Comparison of ENCODE assay signal across 16 cellular contexts in genomic region chr9:35540315-35540714, GRCh38. TPM values are rescaled to one million over a fixed set of nuclear protein-coding genes. Genes with fewer than 3 reads are reported as not detected.
DNase-seq lines count a peak whose midpoint lies in the region; ATAC-seq and TF ChIP-seq lines count a peak whose summit lies in the region.
"Had no signal": no experiment of that assay in that cellular context is flagged by ENCODE, and none has a peak within 500 bp of the region (broad histone marks: within the 10 kb centered on the region; RNA-seq: fewer than 3 reads in every experiment).

No MANE protein-coding gene starts in this region.

- H4K20me1 ChIP-seq in fibroblast of lung (ENCODE audit: control insufficient read depth, extremely low read depth, insufficient read depth, low read length) = no peaks in the 10 kb centered on the region
- peaks cover 10% of the 10 kb centered on the region for H4K20me1 ChIP-seq in osteoblast (ENCODE audit: insufficient read depth, low read length)

- TF ChIP-seq EP300 in upper lobe of left lung (IDR thresholded peaks at IDR 0.05) = no peak

- TF ChIP-seq POLR2A in upper lobe of left lung (IDR thresholded peaks at IDR 0.05) = no peak

- CTCF ChIA-PET in activated naive CD4-positive, alpha-beta T cell treated with anti-CD3 and anti-CD28 coated beads, Interleukin-2, amount 10 ng/mL, durations not matched to agents 7 days and 5 days (lab: Charles Lee) = interaction anchor here (0.6 to 1.9 kb wide), 2 partner anchors 12 to 394 kb away, joined by 3 to 4 read pairs; no protein-coding TSS in a partner anchor

- H3K4me1 ChIP-seq in heart right ventricle (peaks cover 11 to 89% (median 58%) of the 10 kb centered on the region in 9 donors), fibroblast of lung (ENCODE audit: control insufficient read depth, extremely low read depth, insufficient read depth, low read length) (peaks cover 21% of the 10 kb centered on the region), osteoblast (ENCODE audit: insufficient read depth, low read length) (peaks cover 37% of the 10 kb centered on the region), upper lobe of left lung (peaks cover 22 to 49% (median 37%) of the 10 kb centered on the region in 4 donors)

- no peak overlapping the region for H3K27ac Mint-ChIP-seq in activated naive CD4-positive, alpha-beta T cell treated with anti-CD3 and anti-CD28 coated beads, Interleukin-2, amount 10 ng/mL, durations not matched to agents 7 days and 5 days
- H3K27ac Mint-ChIP-seq: activated CD4-positive, alpha-beta T cell treated with anti-CD3 and anti-CD28 coated beads, Interleukin-2, amount 10 ng/mL, durations not matched to agents 7 days and 5 days; activated naive CD4-positive, alpha-beta T cell treated with anti-CD3 and anti-CD28 coated beads, Interleukin-2, amount 50 U/mL, for 24 hours had no signal

- H3K79me2 ChIP-seq in fibroblast of lung (ENCODE audit: control insufficient read depth, insufficient read depth, low read length) (peaks cover 62% of the 10 kb centered on the region), osteoblast (ENCODE audit: insufficient read depth, low read length) (peaks cover 97% of the 10 kb centered on the region)

- H3K27me3 ChIP-seq in heart right ventricle (no peaks in the 10 kb centered on the region), fibroblast of lung (ENCODE audit: control insufficient read depth, insufficient read depth, low read length) (no peaks in the 10 kb centered on the region), osteoblast (ENCODE audit: insufficient read depth, low read length) (no peaks in the 10 kb centered on the region), upper lobe of left lung (no peaks in the 10 kb centered on the region)
- H3K27me3 ChIP-seq: neutrophil had no signal

- ATAC-seq in heart right ventricle = no peak
- no peak for ATAC-seq in upper lobe of left lung (ENCODE audit: low FRiP score in 2 of 2)
- no peak for ATAC-seq in HG03442 (IDR thresholded peaks at IDR 0.05; ENCODE audit: unreplicated experiment)
- ATAC-seq: K562 had no signal

- no peaks in the 10 kb centered on the region for H3K4me1 Mint-ChIP-seq in activated naive CD4-positive, alpha-beta T cell treated with anti-CD3 and anti-CD28 coated beads, Interleukin-2, amount 10 ng/mL, durations not matched to agents 7 days and 5 days
- H3K4me1 Mint-ChIP-seq: activated CD4-positive, alpha-beta T cell treated with anti-CD3 and anti-CD28 coated beads, Interleukin-2, amount 10 ng/mL, durations not matched to agents 7 days and 5 days; activated naive CD4-positive, alpha-beta T cell treated with anti-CD3 and anti-CD28 coated beads, Interleukin-2, amount 50 U/mL, for 24 hours had no signal

- no peak overlapping the region for H3K9ac ChIP-seq in fibroblast of lung (ENCODE audit: insufficient read depth, low read length)

- peak overlapping the region; percentile 48 for H3K4me2 ChIP-seq in fibroblast of lung (ENCODE audit: extremely low read depth, insufficient read depth, low read length)
- peak overlapping the region; percentile 84 for H3K4me2 ChIP-seq in osteoblast (ENCODE audit: insufficient read depth, low read length)
- H3K4me2 ChIP-seq: PC-9 had no signal

- H3K36me3 ChIP-seq in heart right ventricle = peaks cover 0 to 5% (median 0%) of the 10 kb centered on the region in 9 donors
- H3K36me3 ChIP-seq in fibroblast of lung (ENCODE audit: control insufficient read depth, insufficient read depth, low read length) = no peaks in the 10 kb centered on the region
- peaks cover 5% of the 10 kb centered on the region for H3K36me3 ChIP-seq in osteoblast (ENCODE audit: insufficient read depth, low read length)
- no peaks in the 10 kb centered on the region for H3K36me3 ChIP-seq in upper lobe of left lung
- H3K36me3 ChIP-seq: neutrophil had no signal

- DNase-seq in heart right ventricle (no peak), cardiac septum (ENCODE audit: low spot score) (no peak), fibroblast of lung (ENCODE audit: low read depth in 2 of 2) (peak in 1 of 2 donors; percentile 38), osteoblast (ENCODE audit: insufficient read length, low spot score, missing footprints) (no peak), upper lobe of left lung (no peak), cerebellum (ENCODE audit: low spot score) (no peak)
- no peak for DNase-seq in activated naive CD4-positive, alpha-beta T cell treated with anti-CD3 and anti-CD28 coated beads, Interleukin-2, amount 10 ng/mL, durations not matched to agents 7 days and 5 days
- DNase-seq: activated CD4-positive, alpha-beta T cell treated with anti-CD3 and anti-CD28 coated beads, Interleukin-2, amount 10 ng/mL, durations not matched to agents 7 days and 5 days; activated T-cell treated with anti-CD3 and anti-CD28 coated beads for 4 hours; effector CD8-positive, alpha-beta T cell; NCI-H526; PC-9 had no signal

- TF ChIP-seq CTCF in heart right ventricle (IDR thresholded peaks at IDR 0.05) (no peak), fibroblast of lung (conservative IDR thresholded peaks at IDR 0.05 in 1 of 2, IDR thresholded peaks at IDR 0.05 in 1 of 2; ENCODE audit: low read depth in 1 of 2, low read length in 2 of 2) (no peak), osteoblast (IDR thresholded peaks at IDR 0.05; ENCODE audit: extremely low read depth, low read depth, low read length) (no peak), upper lobe of left lung (IDR thresholded peaks at IDR 0.05) (no peak)

- H3K27me3 Mint-ChIP-seq in activated naive CD4-positive, alpha-beta T cell treated with anti-CD3 and anti-CD28 coated beads, Interleukin-2, amount 10 ng/mL, durations not matched to agents 7 days and 5 days = peaks cover 7% of the 10 kb centered on the region

- H3K9me3 ChIP-seq in heart right ventricle = no peaks in the 10 kb centered on the region
- H3K9me3 ChIP-seq in fibroblast of lung (ENCODE audit: control insufficient read depth, insufficient read depth, low read depth, low read length) = no peaks in the 10 kb centered on the region
- H3K9me3 ChIP-seq in osteoblast (ENCODE audit: low read depth, low read length) = no peaks in the 10 kb centered on the region
- no peaks in the 10 kb centered on the region for H3K9me3 ChIP-seq in upper lobe of left lung
- H3K9me3 ChIP-seq: neutrophil had no signal

- WGBS in heart right ventricle, 2 donors = 80 to 87% methylated on average over 2 of the region's 2 CpGs
- 92 to 94% methylated on average over 2 of the region's 2 CpGs for WGBS in upper lobe of left lung, 2 donors

- no peak overlapping the region for H3K4me3 Mint-ChIP-seq in activated naive CD4-positive, alpha-beta T cell treated with anti-CD3 and anti-CD28 coated beads, Interleukin-2, amount 10 ng/mL, durations not matched to agents 7 days and 5 days
- H3K4me3 Mint-ChIP-seq: activated CD4-positive, alpha-beta T cell treated with anti-CD3 and anti-CD28 coated beads, Interleukin-2, amount 10 ng/mL, durations not matched to agents 7 days and 5 days; activated naive CD4-positive, alpha-beta T cell treated with anti-CD3 and anti-CD28 coated beads, Interleukin-2, amount 50 U/mL, for 24 hours had no signal

- no peaks in the 10 kb centered on the region for H3K9me3 Mint-ChIP-seq in activated naive CD4-positive, alpha-beta T cell treated with anti-CD3 and anti-CD28 coated beads, Interleukin-2, amount 10 ng/mL, durations not matched to agents 7 days and 5 days
- H3K9me3 Mint-ChIP-seq: activated CD4-positive, alpha-beta T cell treated with anti-CD3 and anti-CD28 coated beads, Interleukin-2, amount 10 ng/mL, durations not matched to agents 7 days and 5 days; activated naive CD4-positive, alpha-beta T cell treated with anti-CD3 and anti-CD28 coated beads, Interleukin-2, amount 50 U/mL, for 24 hours had no signal

- H3K4me3 ChIP-seq in heart right ventricle = peak overlapping the region in 8 of 10 donors; percentile 4 to 66 (median 57)
- peak overlapping the region in 1 of 4 experiments; percentile 73 for H3K4me3 ChIP-seq in fibroblast of lung (replicated peaks in 1 of 4; ENCODE audit: control extremely low read depth in 1 of 4, insufficient read depth in 1 of 4, low read depth in 3 of 4, low read length in 4 of 4)
- no peak overlapping the region for H3K4me3 ChIP-seq in osteoblast (ENCODE audit: insufficient read depth, low read length)
- peak overlapping the region in 1 of 4 donors; percentile 38 for H3K4me3 ChIP-seq in upper lobe of left lung
- H3K4me3 ChIP-seq: K562, PC-9 had no signal

- H3K27ac ChIP-seq in heart right ventricle (peak overlapping the region in 9 of 10 donors; percentile 51 to 97 (median 89)), fibroblast of lung (ENCODE audit: insufficient read depth, low read length) (no peak overlapping the region), osteoblast (ENCODE audit: low read depth, low read length) (no peak overlapping the region), upper lobe of left lung (peak overlapping the region in 3 of 4 donors; percentile 42 to 92 (median 83))
- H3K27ac ChIP-seq: neutrophil, PC-9 had no signal

- no peak overlapping the region for H2AFZ ChIP-seq in fibroblast of lung (ENCODE audit: low read length)
- no peak overlapping the region for H2AFZ ChIP-seq in osteoblast (ENCODE audit: low read length)
- H2AFZ ChIP-seq: PC-9 had no signal

- H3K36me3 Mint-ChIP-seq in activated naive CD4-positive, alpha-beta T cell treated with anti-CD3 and anti-CD28 coated beads, Interleukin-2, amount 10 ng/mL, durations not matched to agents 7 days and 5 days = no peaks in the 10 kb centered on the region
- H3K36me3 Mint-ChIP-seq: activated naive CD4-positive, alpha-beta T cell treated with anti-CD3 and anti-CD28 coated beads, Interleukin-2, amount 50 U/mL, for 24 hours had no signal

- intact Hi-C loops in heart right ventricle (cut with DNase I) = loop anchor here in 2 of 10 donors (5.0 to 10.0 kb wide), 2 partner anchors 33 to 426 kb away; partner anchors contain the start of gene ATOSB (in 1 of the 2)
- intact Hi-C loops in cardiac septum (cut with DNase I) = no loop called here

RNA-seq across cellular contexts. Expression of gene RUSC2, which starts 50.4 kb away (rescaled TPM):
- total RNA-seq in heart right ventricle = 10 to 100 TPM; 22.1 to 34.9 (median 28.2) TPM
- 10 to 100 TPM; 22.5 to 32.7 TPM for polyA plus RNA-seq in heart right ventricle
- total RNA-seq in cardiac septum = 44.5 TPM
- total RNA-seq in fibroblast of lung = 10.0 and 15.5 TPM in 2 replicates
- 14.2 and 14.8 TPM in 2 replicates for polyA plus RNA-seq in fibroblast of lung
- 16.0 and 18.2 TPM in 2 replicates for polyA plus RNA-seq in fibroblast of lung (2012)
- 96.8 and 109 TPM in 2 replicates for polyA minus RNA-seq in fibroblast of lung (ENCODE audit: low replicate concordance)
- 25.0 and 28.6 TPM in 2 replicates for total RNA-seq in osteoblast
- 10 to 100 TPM; 16.0 to 42.7 (median 28.0) TPM for total RNA-seq in upper lobe of left lung
- total RNA-seq in cerebellum = 39.3 TPM

Comparison
In these comparisons a context has a peak if more than half of its experiments do, and no peak if none do; other contexts are left out.
1. H3K27ac ChIP-seq: peak in heart right ventricle (9 of 10) and upper lobe of left lung (3 of 4); none in fibroblast of lung (single experiment) and osteoblast (single experiment).